In the genomic region with DNA sequence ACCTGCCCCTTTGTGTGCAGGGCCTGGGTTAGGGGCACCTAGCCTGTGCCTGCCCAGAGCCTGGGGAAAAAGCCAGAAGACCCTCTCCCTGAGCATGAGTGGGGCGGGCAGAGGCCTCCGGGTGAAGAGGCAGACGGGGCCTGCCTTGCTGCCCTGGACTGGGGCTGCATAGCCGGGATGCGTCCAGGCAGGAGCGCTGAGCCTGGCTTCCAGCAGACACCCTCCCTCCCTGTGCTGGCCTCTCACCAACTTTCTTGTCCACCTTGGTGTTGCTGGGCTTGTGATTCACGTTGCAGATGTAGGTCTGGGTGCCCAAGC, we compare ENCODE assay signal across 17 cellular contexts.
"Had no signal": no experiment of that assay in that cellular context is flagged by ENCODE, and none has a peak within 500 bp of the region (broad histone marks: within the 10 kb centered on the region; RNA-seq: fewer than 3 reads in every experiment).

No MANE protein-coding gene starts in this region.

- H3K9me3 Mint-ChIP-seq: activated naive CD4-positive, alpha-beta T cell treated with anti-CD3 and anti-CD28 coated beads for 36 hours; activated T-helper 17 cell treated with anti-CD3 and anti-CD28 coated beads, Interleukin-2, amount 50 U/mL, for 72 hours; natural killer cell; stimulated activated naive CD8-positive, alpha-beta T cell treated with anti-CD3 and anti-CD28 coated beads, Interleukin-15, Interleukin-2, amounts not matched to agents 100 ng/mL and 50 ng/mL, for 24 hours; T-helper 2 cell treated with Interferon-gamma antibody and Interleukin-4, amounts not matched to agents 5 μg/mL and 100 μg/mL, for 36 hours; type B pancreatic cell had no signal

- ATAC-seq: activated T-helper 17 cell treated with anti-CD3 and anti-CD28 coated beads, Interleukin-2, amount 50 U/mL, for 72 hours; gastrocnemius medialis; natural killer cell had no signal

- H3K4me1 ChIP-seq: ascending aorta, breast epithelium, gastrocnemius medialis, left ventricle myocardium inferior, suprapubic skin had no signal

- H3K4me3 Mint-ChIP-seq: activated naive CD4-positive, alpha-beta T cell treated with anti-CD3 and anti-CD28 coated beads for 36 hours; activated T-helper 17 cell treated with anti-CD3 and anti-CD28 coated beads, Interleukin-2, amount 50 U/mL, for 72 hours; natural killer cell; stimulated activated naive CD8-positive, alpha-beta T cell treated with anti-CD3 and anti-CD28 coated beads, Interleukin-15, Interleukin-2, amounts not matched to agents 100 ng/mL and 50 ng/mL, for 24 hours; T-helper 2 cell treated with Interferon-gamma antibody and Interleukin-4, amounts not matched to agents 5 μg/mL and 100 μg/mL, for 36 hours; type B pancreatic cell had no signal

- H3K27me3 Mint-ChIP-seq: activated T-helper 17 cell treated with anti-CD3 and anti-CD28 coated beads, Interleukin-2, amount 50 U/mL, for 72 hours; stimulated activated naive CD8-positive, alpha-beta T cell treated with anti-CD3 and anti-CD28 coated beads, Interleukin-15, Interleukin-2, amounts not matched to agents 100 ng/mL and 50 ng/mL, for 24 hours; type B pancreatic cell had no signal

- H3K36me3 ChIP-seq: ascending aorta, breast epithelium, gastrocnemius medialis, left ventricle myocardium inferior, neutrophil, suprapubic skin had no signal

- H3K4me3 ChIP-seq: ascending aorta, breast epithelium, gastrocnemius medialis, left ventricle myocardium inferior, suprapubic skin had no signal

- H3K9me3 ChIP-seq: ascending aorta, breast epithelium, gastrocnemius medialis, left ventricle myocardium inferior, neutrophil, suprapubic skin had no signal

- H3K36me3 Mint-ChIP-seq: natural killer cell, type B pancreatic cell had no signal

- H3K4me1 Mint-ChIP-seq: activated T-helper 17 cell treated with anti-CD3 and anti-CD28 coated beads, Interleukin-2, amount 50 U/mL, for 72 hours; natural killer cell had no signal

- DNase-seq: activated CD4-positive, alpha-beta T cell treated with anti-CD3 and anti-CD28 coated beads, Interleukin-2, amount 50 U/mL, for 1 hour; activated naive CD4-positive, alpha-beta T cell treated with anti-CD3 and anti-CD28 coated beads for 36 hours; gastrocnemius medialis; left ventricle myocardium inferior; mesenchymal stem cell; natural killer cell; retina; stimulated activated CD4-positive, alpha-beta T cell treated with anti-CD3 and anti-CD28 coated beads, Interleukin-2, amount 100 ng/mL, for 48 hours; SW 1271 had no signal

- H3K27ac ChIP-seq: ascending aorta, breast epithelium, gastrocnemius medialis, left ventricle myocardium inferior, neutrophil, suprapubic skin had no signal

- H3K27me3 ChIP-seq: ascending aorta, gastrocnemius medialis, neutrophil had no signal

- H3K27ac Mint-ChIP-seq: activated naive CD4-positive, alpha-beta T cell treated with anti-CD3 and anti-CD28 coated beads for 36 hours; activated T-helper 17 cell treated with anti-CD3 and anti-CD28 coated beads, Interleukin-2, amount 50 U/mL, for 72 hours; natural killer cell; type B pancreatic cell had no signal
